Comparison of ENCODE assay signal across 31 cellular contexts in the genomic region with DNA sequence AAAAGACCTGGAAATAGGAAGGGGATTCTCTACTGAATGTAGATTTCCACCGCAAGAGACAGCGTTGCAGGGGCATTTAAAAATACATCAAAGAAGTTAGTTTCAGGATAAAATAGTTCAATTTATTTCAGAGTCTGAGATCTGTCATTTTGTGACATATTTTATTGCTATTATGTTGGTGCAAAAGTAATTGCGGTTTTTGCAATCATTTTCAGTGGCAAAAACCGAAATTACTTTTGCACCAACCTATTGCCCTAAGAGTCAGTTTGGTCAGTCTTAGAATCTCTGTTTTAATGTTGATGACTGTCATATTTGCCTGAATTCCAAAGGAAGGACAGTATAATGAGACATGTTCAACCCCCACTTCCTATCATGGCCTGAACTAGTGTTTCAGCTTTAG.
"Had no signal": no experiment of that assay in that cellular context is flagged by ENCODE, and none has a peak within 500 bp of the region (broad histone marks: within the 10 kb centered on the region; RNA-seq: fewer than 3 reads in every experiment).

No MANE protein-coding gene starts in this region.

- H3K36me3 ChIP-seq: neural progenitor cell, ovary, spleen, suprapubic skin, tibial artery, transverse colon, upper lobe of right lung, uterus had no signal

- H3K4me3 ChIP-seq: neural progenitor cell, ovary, psoas muscle, skin epidermis, smooth muscle cell, spleen, suprapubic skin, testis, tibial artery, transverse colon, upper lobe of right lung, uterus had no signal

- DNase-seq: natural killer cell; occipital lobe; ovary; posterior cingulate gyrus; psoas muscle; right cardiac atrium; spleen; stimulated activated CD4-positive, alpha-beta T cell treated with anti-CD3 and anti-CD28 coated beads, Interleukin-12 subunit alpha, Interleukin-12 subunit beta, amount 100 ng/mL, for 4 hours; stimulated activated CD4-positive, alpha-beta T cell treated with anti-CD3 and anti-CD28 coated beads, Interleukin-1b, Interleukin-23, amount 100 ng/mL, for 48 hours; stimulated activated CD4-positive, alpha-beta T cell treated with anti-CD3 and anti-CD28 coated beads, Interleukin-4, amount 100 ng/mL, for 1 hour; stimulated activated CD4-positive, alpha-beta T cell treated with anti-CD3 and anti-CD28 coated beads, Interleukin-4, amount 100 ng/mL, for 4 hours; stimulated activated CD8-positive, alpha-beta memory T cell treated with anti-CD3 and anti-CD28 coated beads, Interleukin-4, amount 100 ng/mL, for 48 hours; stimulated activated naive CD4-positive, alpha-beta T cell; stimulated activated naive CD8-positive, alpha-beta T cell treated with anti-CD3 and anti-CD28 coated beads, Interleukin-15, amount 100 ng/mL, for 72 hours; stimulated activated naive CD8-positive, alpha-beta T cell treated with anti-CD3 and anti-CD28 coated beads, Interleukin-15, Interleukin-2, amounts not matched to agents 100 U/mL and 50 U/mL, for 24 hours; substantia nigra; testis; tibial artery; transverse colon; upper lobe of right lung; uterus had no signal

- H3K27ac ChIP-seq: neural progenitor cell, ovary, parathyroid adenoma, psoas muscle, skin epidermis, spleen, suprapubic skin, testis, tibial artery, transverse colon, upper lobe of right lung, uterus had no signal

- H3K79me2 ChIP-seq: parathyroid adenoma had no signal

- H3K9me3 Mint-ChIP-seq: nephron; neural progenitor cell; stimulated activated memory B cell treated with anti-CD40 and anti-IgM and Interleukin-4, amounts not matched to agents 10 μg/mL and 1 μg/mL and 100 μg/mL, for 72 hours; stimulated activated naive CD8-positive, alpha-beta T cell treated with anti-CD3 and anti-CD28 coated beads, Interleukin-15, amount 100 ng/mL, for 72 hours had no signal

- H3K27me3 ChIP-seq: neural progenitor cell, ovary, spleen, suprapubic skin, testis, tibial artery, transverse colon, upper lobe of right lung, uterus had no signal

- H3K9ac ChIP-seq: neural progenitor cell, parathyroid adenoma had no signal

- H3K36me3 Mint-ChIP-seq: neural progenitor cell; stimulated activated memory B cell treated with anti-CD40 and anti-IgM and Interleukin-4, amounts not matched to agents 10 μg/mL and 1 μg/mL and 100 μg/mL, for 72 hours; type B pancreatic cell had no signal

- H3K4me2 ChIP-seq: neural progenitor cell, smooth muscle cell had no signal

- H2AFZ ChIP-seq: neural progenitor cell, parathyroid adenoma had no signal

- H3K27me3 Mint-ChIP-seq: progenitor cell of endocrine pancreas; stimulated activated memory B cell treated with anti-CD40 and anti-IgM and Interleukin-4, amounts not matched to agents 10 μg/mL and 1 μg/mL and 100 μg/mL, for 72 hours; stimulated activated naive CD8-positive, alpha-beta T cell treated with anti-CD3 and anti-CD28 coated beads, Interleukin-15, amount 100 ng/mL, for 72 hours; type B pancreatic cell had no signal

- H3K4me1 ChIP-seq: parathyroid adenoma, psoas muscle, spleen, suprapubic skin, testis, tibial artery, transverse colon, upper lobe of right lung, uterus had no signal

- H3K9me3 ChIP-seq: ovary, psoas muscle, suprapubic skin, testis, tibial artery, transverse colon, upper lobe of right lung, uterus had no signal

- H3K4me1 Mint-ChIP-seq: natural killer cell; nephron; neural progenitor cell; stimulated activated memory B cell treated with anti-CD40 and anti-IgM and Interleukin-4, amounts not matched to agents 10 μg/mL and 1 μg/mL and 100 μg/mL, for 72 hours; stimulated activated naive CD8-positive, alpha-beta T cell treated with anti-CD3 and anti-CD28 coated beads, Interleukin-15, amount 100 ng/mL, for 72 hours had no signal

- ATAC-seq: natural killer cell; psoas muscle; right cardiac atrium; sciatic nerve; stimulated activated memory B cell treated with anti-CD40 and anti-IgM and Interleukin-4, amounts not matched to agents 10 μg/mL and 1 μg/mL and 100 μg/mL, for 72 hours; stimulated activated naive CD8-positive, alpha-beta T cell treated with anti-CD3 and anti-CD28 coated beads, Interleukin-15, amount 100 ng/mL, for 72 hours; stimulated activated naive CD8-positive, alpha-beta T cell treated with anti-CD3 and anti-CD28 coated beads, Interleukin-15, Interleukin-2, amounts not matched to agents 100 U/mL and 50 U/mL, for 24 hours; upper lobe of right lung had no signal

- H3K4me3 Mint-ChIP-seq: natural killer cell; nephron; neural progenitor cell; stimulated activated memory B cell treated with anti-CD40 and anti-IgM and Interleukin-4, amounts not matched to agents 10 μg/mL and 1 μg/mL and 100 μg/mL, for 72 hours; stimulated activated naive CD8-positive, alpha-beta T cell treated with anti-CD3 and anti-CD28 coated beads, Interleukin-15, amount 100 ng/mL, for 72 hours; type B pancreatic cell had no signal

- H3K27ac Mint-ChIP-seq: natural killer cell; nephron; neural progenitor cell; stimulated activated memory B cell treated with anti-CD40 and anti-IgM and Interleukin-4, amounts not matched to agents 10 μg/mL and 1 μg/mL and 100 μg/mL, for 72 hours; stimulated activated naive CD8-positive, alpha-beta T cell treated with anti-CD3 and anti-CD28 coated beads, Interleukin-15, amount 100 ng/mL, for 72 hours; type B pancreatic cell had no signal
